8 cellular contexts compared by ENCODE assay signal in genomic region chr1:67535474-67535873, GRCh38.
DNase-seq lines count a peak whose midpoint lies in the region; ATAC-seq and TF ChIP-seq lines count a peak whose summit lies in the region.

No MANE protein-coding gene starts in this region.

- no TSS peak for BruUV-seq in Panc1 (replicated peaks; lab: Mats Ljungman, UMichigan)

- no peaks in the 10 kb centered on the region for H3K4me1 Mint-ChIP-seq in activated naive CD8-positive, alpha-beta T cell treated with anti-CD3 and anti-CD28 coated beads for 36 hours
- peaks cover 23% of the 10 kb centered on the region for H3K4me1 Mint-ChIP-seq in progenitor cell of endocrine pancreas (ENCODE audit: low read depth)

- intact Hi-C loops in Panc1 (cut with micrococcal nuclease; ENCODE audit: unreplicated experiment): loop anchor here (5.0 to 10.0 kb wide), 2 partner anchors 149 to 212 kb away; partner anchors contain the start of gene GADD45A

- no peaks in the 10 kb centered on the region for H3K9me3 Mint-ChIP-seq in activated naive CD8-positive, alpha-beta T cell treated with anti-CD3 and anti-CD28 coated beads for 36 hours
- H3K9me3 Mint-ChIP-seq in progenitor cell of endocrine pancreas (ENCODE audit: low read depth): no peaks in the 10 kb centered on the region

- in situ Hi-C loops in Panc1 (cut with HindIII; ENCODE audit: low pct_unique_long_range_greater_than_20kb, low sequenced_read_pairs): loop anchor here (25.0 kb wide), 1 partner anchor 127 kb away; no protein-coding TSS in a partner anchor

- no peak overlapping the region for H3K27ac Mint-ChIP-seq in activated naive CD8-positive, alpha-beta T cell treated with anti-CD3 and anti-CD28 coated beads for 36 hours
- no peak overlapping the region for H3K27ac Mint-ChIP-seq in progenitor cell of endocrine pancreas

- H3K27me3 ChIP-seq in Panc1 (ENCODE audit: control insufficient read depth, insufficient read depth, low read length) (no peaks in the 10 kb centered on the region), cardiac muscle cell (no peaks in the 10 kb centered on the region)

- no peaks in the 10 kb centered on the region for H3K36me3 Mint-ChIP-seq in activated naive CD8-positive, alpha-beta T cell treated with anti-CD3 and anti-CD28 coated beads for 36 hours
- no peaks in the 10 kb centered on the region for H3K36me3 Mint-ChIP-seq in progenitor cell of endocrine pancreas (ENCODE audit: insufficient read depth)

- DNase-seq in DMS153 (lab: John Stamatoyannopoulos, UW) (peak; percentile 54), GM20000 (ENCODE audit: low spot score) (peak; percentile 44), HPDE6-E6E7 (ENCODE audit: extremely low spot score) (peak; percentile 69), Panc1 (ENCODE audit: low read depth, low spot score) (peak; percentile 70), cardiac muscle cell (ENCODE audit: low read depth in 1 of 2, low spot score in 1 of 2) (peak; percentile 79 to 92), progenitor cell of endocrine pancreas (ENCODE audit: low spot score, unreplicated experiment) (peak; percentile 39)
- DNase-seq in activated naive CD8-positive, alpha-beta T cell treated with anti-CD3 and anti-CD28 coated beads for 36 hours: peak; percentile 53

- H3K9me3 ChIP-seq in Panc1 (ENCODE audit: control insufficient read depth, insufficient read depth, low read depth, low read length) (no peaks in the 10 kb centered on the region), cardiac muscle cell (ENCODE audit: low read depth) (no peaks in the 10 kb centered on the region)

- POLR2A ChIA-PET in Panc1 (lab: Charles Lee): interaction anchor here (0.5 kb wide), 1 partner anchor 165 kb away, joined by 3 read pairs; no protein-coding TSS in a partner anchor

- TF ChIP-seq CTCF in GM20000 (IDR thresholded peaks at IDR 0.05; ENCODE audit: extremely low read depth, missing control alignments): peak; percentile 21
- TF ChIP-seq CTCF in Panc1 (IDR thresholded peaks at IDR 0.05): peak; percentile 98
- TF ChIP-seq CTCF in cardiac muscle cell (IDR thresholded peaks at IDR 0.05; ENCODE audit: low read depth, low read length): peak; percentile 99
- TF ChIP-seq CTCF in progenitor cell of endocrine pancreas (IDR thresholded peaks at IDR 0.05; ENCODE audit: unreplicated experiment): peak; percentile 83

- ATAC-seq in Panc1 (peak; percentile 87), HG03039 (IDR thresholded peaks at IDR 0.05; ENCODE audit: unreplicated experiment) (no peak)

- peaks cover 18% of the 10 kb centered on the region for H3K4me1 ChIP-seq in Panc1 (ENCODE audit: control insufficient read depth, insufficient read depth, low read length)
- H3K4me1 ChIP-seq in cardiac muscle cell (ENCODE audit: low read depth): peaks cover 7% of the 10 kb centered on the region

- H3K4me3 ChIP-seq in Panc1 (ENCODE audit: low read depth in 2 of 2, low read length in 2 of 2): no peak overlapping the region
- no peak overlapping the region for H3K4me3 ChIP-seq in cardiac muscle cell

- no peaks in the 10 kb centered on the region for H3K27me3 Mint-ChIP-seq in activated naive CD8-positive, alpha-beta T cell treated with anti-CD3 and anti-CD28 coated beads for 36 hours
- no peaks in the 10 kb centered on the region for H3K27me3 Mint-ChIP-seq in progenitor cell of endocrine pancreas

- CTCF ChIA-PET in Panc1 (lab: Charles Lee): interaction anchor here (0.6 to 2.2 kb wide), 4 partner anchors 8 to 296 kb away, joined by 3 to 9 read pairs (median 4); no protein-coding TSS in a partner anchor

- H3K27ac ChIP-seq in Panc1 (ENCODE audit: low read length) (peak overlapping the region; percentile 79), cardiac muscle cell (no peak overlapping the region)

- no peak overlapping the region for H3K4me3 Mint-ChIP-seq in activated naive CD8-positive, alpha-beta T cell treated with anti-CD3 and anti-CD28 coated beads for 36 hours
- no peak overlapping the region for H3K4me3 Mint-ChIP-seq in progenitor cell of endocrine pancreas (ENCODE audit: low read depth)

- H3K36me3 ChIP-seq in Panc1 (ENCODE audit: control insufficient read depth, insufficient read depth, low read length) (no peaks in the 10 kb centered on the region), cardiac muscle cell (no peaks in the 10 kb centered on the region)

Comparison
In these comparisons a context has a peak if more than half of its experiments do, and no peak if none do; other contexts are left out.
1. CTCF ChIP-seq: peak in every context shown above with its lines; median percentile 99 in cardiac muscle cell; 98 in Panc1; 83 in progenitor cell of endocrine pancreas; 21 in GM20000.